ENCODE assay signal across 9 cellular contexts in the genomic region with DNA sequence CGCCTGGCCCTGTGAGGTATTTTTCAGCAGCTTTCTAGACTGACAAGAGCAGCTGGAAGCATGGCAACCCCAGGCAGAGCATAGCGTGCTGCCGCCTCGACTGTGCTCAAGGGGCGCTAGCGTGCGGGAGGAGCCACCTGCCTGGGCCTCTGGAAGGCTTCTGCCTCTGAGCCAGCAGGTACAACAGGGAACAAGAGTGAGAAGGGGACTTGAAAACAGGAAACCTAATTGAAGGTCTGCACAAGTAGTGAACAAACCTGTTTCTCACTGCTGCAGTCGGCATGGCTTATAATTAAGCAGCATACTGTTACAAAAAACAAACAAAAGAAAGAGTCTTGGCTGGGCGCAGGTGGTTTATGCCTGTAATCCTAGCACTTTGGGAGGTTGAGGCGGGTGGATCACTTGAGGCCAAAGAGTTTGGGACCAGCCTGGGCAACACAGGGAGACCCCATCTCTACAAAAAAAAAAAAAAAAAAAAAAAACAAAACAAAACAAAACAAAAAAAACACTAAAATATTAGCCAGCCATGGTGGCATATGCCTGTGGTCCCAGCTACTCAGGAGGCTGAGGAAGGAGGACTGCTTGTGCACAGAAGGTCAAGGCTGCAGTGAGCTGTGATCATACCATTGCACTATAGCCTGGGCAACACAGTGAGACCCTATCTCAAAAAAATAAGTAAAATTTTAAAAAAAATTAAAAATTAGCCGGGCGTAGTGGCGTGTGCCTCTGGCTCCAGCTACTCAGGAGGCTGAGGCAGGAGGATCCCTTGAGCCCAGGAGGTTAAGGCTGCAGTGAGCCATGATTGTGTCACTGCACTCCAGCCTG. TPM values are rescaled to one million over a fixed set of nuclear protein-coding genes. Genes with fewer than 3 reads are reported as not detected.
A peak's percentile ranks its signal among the peaks of the same experiment; 100 is the strongest.
DNase-seq lines count a peak whose midpoint lies in the region; ATAC-seq, FAIRE-seq and TF ChIP-seq lines count a peak whose summit lies in the region.
"Had no signal": no experiment of that assay in that cellular context is flagged by ENCODE, and none has a peak within 500 bp of the region (broad histone marks: within the 10 kb centered on the region; RNA-seq: fewer than 3 reads in every experiment).

No MANE protein-coding gene starts in this region.

- TF ChIP-seq EP300 in HepG2 (IDR thresholded peaks at IDR 0.05; ENCODE audit: low read depth in 2 of 2, low read length in 2 of 2) (no peak), HepG2 (CRISPR knock-in tag; IDR thresholded peaks at IDR 0.05; ENCODE audit: borderline replicate concordance) (no peak)

- ATAC-seq in HepG2 (peak; percentile 97), right lobe of liver (no peak), GM21576 (IDR thresholded peaks at IDR 0.05; ENCODE audit: unreplicated experiment) (no peak)

- no peak overlapping the region for H3K4me2 ChIP-seq in HepG2 (ENCODE audit: low read depth, low read length)

- POLR2A ChIA-PET in HepG2 (lab: Yijun Ruan, JAX), result interaction anchor here (0.7 kb wide), 1 partner anchor 20 kb away, joined by 3 read pairs; no protein-coding TSS in a partner anchor

- H3K9me3 ChIP-seq in HepG2 (ENCODE audit: low read length), result no peaks in the 10 kb centered on the region
- H3K9me3 ChIP-seq in right lobe of liver, result no peaks in the 10 kb centered on the region

- 47% methylated on average over 13 of the region's 13 CpGs for WGBS in HepG2 (ENCODE audit: low lambda C conversion rate)
- 80% methylated on average over 12 of the region's 13 CpGs for WGBS in right lobe of liver (ENCODE audit: insufficient coverage, low coverage, low lambda C conversion rate, missing lambda C conversion rate)

- H3K27me3 Mint-ChIP-seq in type B pancreatic cell, result no peaks in the 10 kb centered on the region

- H3K27ac ChIP-seq in HepG2 (ENCODE audit: extremely low read length, insufficient read depth, low read length), result no peak overlapping the region
- H3K27ac ChIP-seq in right lobe of liver, result no peak overlapping the region

- TF ChIP-seq POLR2A in HepG2 (IDR thresholded peaks at IDR 0.05; ENCODE audit: insufficient read depth in 1 of 2, low read depth in 2 of 2, low read length in 2 of 2), result no peak
- no peak for TF ChIP-seq POLR2A in right lobe of liver (IDR thresholded peaks at IDR 0.05)

- H3K27me3 ChIP-seq in HepG2 (ENCODE audit: control insufficient read depth in 1 of 2, insufficient read depth in 2 of 2, low read length in 2 of 2) (no peaks in the 10 kb centered on the region), right lobe of liver (no peaks in the 10 kb centered on the region)

- no peaks in the 10 kb centered on the region for H3K36me3 ChIP-seq in HepG2 (replicated peaks in 1 of 2; ENCODE audit: control insufficient read depth in 1 of 2, insufficient read depth in 2 of 2, low read length in 2 of 2)
- H3K36me3 ChIP-seq in right lobe of liver, result no peaks in the 10 kb centered on the region

- no peak overlapping the region for H2AFZ ChIP-seq in HepG2 (ENCODE audit: low read length)

- H3K4me1 ChIP-seq in HepG2 (ENCODE audit: insufficient read depth, low read length) (peaks cover 13% of the 10 kb centered on the region), right lobe of liver (no peaks in the 10 kb centered on the region)

- H3K4me3 ChIP-seq in HepG2 (replicated peaks in 1 of 3; ENCODE audit: insufficient read depth in 1 of 3, low read depth in 2 of 3, low read length in 3 of 3), result no peak overlapping the region
- no peak overlapping the region for H3K4me3 ChIP-seq in right lobe of liver

- H3K9me3 Mint-ChIP-seq in type B pancreatic cell, result peaks cover 4% of the 10 kb centered on the region
- H3K9me3 Mint-ChIP-seq: dendritic cell treated with granulocyte-macrophage colony-stimulating factor and Interleukin-4, amounts not matched to agents 40 ng/mL and 50 ng/mL, for 4 days had no signal

- H3K79me2 ChIP-seq in HepG2 (ENCODE audit: insufficient read depth, low read length), result no peaks in the 10 kb centered on the region

- TF ChIP-seq CTCF in HepG2 (CRISPR knock-in tag; IDR thresholded peaks at IDR 0.05) (peak; percentile 78), right lobe of liver (IDR thresholded peaks at IDR 0.05) (no peak), type B pancreatic cell (conservative IDR thresholded peaks at IDR 0.05) (peak; percentile 68)

- H3K4me3 Mint-ChIP-seq in type B pancreatic cell, result no peak overlapping the region
- H3K4me3 Mint-ChIP-seq: dendritic cell treated with granulocyte-macrophage colony-stimulating factor and Interleukin-4, amounts not matched to agents 40 ng/mL and 50 ng/mL, for 4 days had no signal

- CTCF ChIA-PET in HepG2 (lab: Yijun Ruan, JAX; ENCODE audit: low intra/inter-chr PET ratio, low total read pairs), result interaction anchor here (2.1 kb wide), 1 partner anchor 95 kb away, joined by 15 read pairs; no protein-coding TSS in a partner anchor

- peak; percentile 71 for FAIRE-seq in HepG2 (lab: Jason Lieb, UNC)

- peak; percentile 53 for DNase-seq in HepG2 (ENCODE audit: low spot score)
- DNase-seq in right lobe of liver, result no peak
- DNase-seq in NCI-H510A treated with DMSO at 0.1 percent for 48 hours (lab: John Stamatoyannopoulos, UW), result peak; percentile 96
- DNase-seq in ecto neural progenitor cell (ENCODE audit: low spot score), result peak; percentile 80
- peak; percentile 75 for DNase-seq in type B pancreatic cell (ENCODE audit: extremely low spot score, unreplicated experiment)
- no peak for DNase-seq in A172 (ENCODE audit: low spot score)
- DNase-seq in nucleus accumbens (lab: John Stamatoyannopoulos, UW), result no peak

- intact Hi-C loops in HepG2 (cut with micrococcal nuclease; ENCODE audit: unreplicated experiment) (loop anchor here (1.0 kb wide), 1 partner anchor 95 kb away; no protein-coding TSS in a partner anchor), right lobe of liver (cut with DNase I) (loop anchor here in 1 of 2 donors (10.0 kb wide), 1 partner anchor 103 kb away; no protein-coding TSS in a partner anchor)

- no peak overlapping the region for H3K9ac ChIP-seq in HepG2 (ENCODE audit: insufficient read depth, low read depth, low read length)

- peak overlapping the region; percentile 89 for H3K27ac Mint-ChIP-seq in type B pancreatic cell
- H3K27ac Mint-ChIP-seq: dendritic cell treated with granulocyte-macrophage colony-stimulating factor and Interleukin-4, amounts not matched to agents 40 ng/mL and 50 ng/mL, for 4 days had no signal

- no TSS peak for BruUV-seq in HepG2 (replicated peaks; lab: Mats Ljungman, UMichigan)

- no peaks in the 10 kb centered on the region for H4K20me1 ChIP-seq in HepG2 (ENCODE audit: insufficient read depth, low read length)

- peaks cover 5% of the 10 kb centered on the region for H3K4me1 Mint-ChIP-seq in type B pancreatic cell (ENCODE audit: unreplicated experiment)

- H3K36me3 Mint-ChIP-seq in type B pancreatic cell, result peaks cover 3% of the 10 kb centered on the region

- peak; percentile 78 for TF ChIP-seq RAD21 in HepG2 (CRISPR knock-in tag; IDR thresholded peaks at IDR 0.05)

- in situ Hi-C loops in HepG2 (cut with HindIII; ENCODE audit: extremely low pct_ligation_motif_present, low pct_unique_long_range_greater_than_20kb), result loop anchor here (5.0 kb wide), 1 partner anchor 101 kb away; no protein-coding TSS in a partner anchor

TF ChIP-seq in HepG2, 621 proteins besides CTCF, POLR2A, EP300 and RAD21 (continues in another document):
- TF ChIP-seq SAP130 (CRISPR knock-in tag; IDR thresholded peaks at IDR 0.05; ENCODE audit: low read depth) (0 out of 2 replicates have a peak, but pooled peaks have one; percentile 13), ZFP1 (CRISPR knock-in tag; IDR thresholded peaks at IDR 0.05) (no peak), EZH2 (conservative IDR thresholded peaks at IDR 0.05; ENCODE audit: low read depth, low read length) (no peak), ZNF431 (CRISPR knock-in tag; IDR thresholded peaks at IDR 0.05; ENCODE audit: borderline replicate concordance, low read depth) (no peak), ZBTB38 (CRISPR knock-in tag; IDR thresholded peaks at IDR 0.05) (0 out of 2 replicates have a peak, but pooled peaks have one; percentile 31), ZMAT3 (CRISPR knock-in tag; conservative IDR thresholded peaks at IDR 0.05) (no peak), U2AF1 (optimal IDR thresholded peaks at IDR 0.05; ENCODE audit: low read depth, low read length) (no peak)
- TF ChIP-seq, protein P1, sequence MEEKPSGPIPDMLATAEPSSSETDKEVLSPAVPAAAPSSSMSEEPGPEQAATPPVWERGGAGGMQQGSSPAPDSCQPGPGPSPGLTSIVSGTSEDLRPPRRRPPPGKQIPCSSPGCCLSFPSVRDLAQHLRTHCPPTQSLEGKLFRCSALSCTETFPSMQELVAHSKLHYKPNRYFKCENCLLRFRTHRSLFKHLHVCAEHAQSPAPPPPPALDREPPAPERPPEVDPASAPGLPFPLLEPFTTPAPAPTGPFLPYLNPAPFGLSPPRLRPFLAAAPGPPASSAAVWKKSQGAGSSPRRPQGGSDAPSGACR (CRISPR knock-in tag; IDR thresholded peaks at IDR 0.05), result 0 out of 2 replicates have a peak, but pooled peaks have one; percentile 19

RNA-seq across cellular contexts. Expression of gene GARRE1, which starts 12.6 kb away (rescaled TPM):
- total RNA-seq in HepG2 (2016; rRNA removed; fragmentation: Illumina TruSeq; extraction: Trizol), result 8.0 and 8.2 TPM in 2 replicates
- total RNA-seq in HepG2 (2016; cell fraction: cytosol; rRNA removed; fragmentation: Illumina TruSeq; extraction: Trizol; ENCODE audit: low read depth), result 2.1 and 3.3 TPM in 2 replicates
- 8.1 and 8.3 TPM in 2 replicates for total RNA-seq in HepG2 (2016; cell fraction: insoluble cytoplasmic fraction; rRNA removed; fragmentation: Illumina TruSeq; extraction: Trizol)
- 3.8 and 4.8 TPM in 2 replicates for total RNA-seq in HepG2 (2016; cell fraction: membrane; rRNA removed; fragmentation: Illumina TruSeq; extraction: Trizol)
- total RNA-seq in HepG2 (2016; cell fraction: nucleus; rRNA removed; fragmentation: Illumina TruSeq; extraction: Trizol), result 6.5 and 7.9 TPM in 2 replicates
- polyA plus RNA-seq in HepG2 (2011; rRNA removed), result 11.7 and 11.8 TPM in 2 replicates
- 8.4 and 9.7 TPM in 2 replicates for polyA plus RNA-seq in HepG2 (2011; cell fraction: cytosol; rRNA removed)
- polyA plus RNA-seq in HepG2 (2011; cell fraction: nucleus; rRNA removed), result 15.3 and 16.2 TPM in 2 replicates
- polyA plus RNA-seq in HepG2 (2012), result 8.7 and 13.7 TPM in 2 replicates
- polyA plus RNA-seq in HepG2 (2016; cell fraction: cytosol; fragmentation: Illumina TruSeq; extraction: Trizol; ENCODE audit: low read depth), result 0.29 and 0.33 TPM in 2 replicates
- polyA plus RNA-seq in HepG2 (2016; cell fraction: insoluble cytoplasmic fraction; fragmentation: Illumina TruSeq; extraction: Trizol; ENCODE audit: low read depth), result 4.5 and 5.5 TPM in 2 replicates
- polyA plus RNA-seq in HepG2 (2016; cell fraction: membrane; fragmentation: Illumina TruSeq; extraction: Trizol; ENCODE audit: low read depth), result 0.94 and 1.1 TPM in 2 replicates
- 11.6 and 15.6 TPM in 2 replicates for polyA plus RNA-seq in HepG2 (2016; cell fraction: nucleus; fragmentation: Illumina TruSeq; extraction: Trizol; ENCODE audit: insufficient read depth, low read depth)
- 9.7 and 21.6 TPM in 2 replicates for polyA minus RNA-seq in HepG2 (2011; rRNA and poly(A)+ RNA removed; ENCODE audit: low replicate concordance)
- 7.6 and 8.8 TPM in 2 replicates for polyA minus RNA-seq in HepG2 (2011; cell fraction: cytosol; rRNA and poly(A)+ RNA removed)
- polyA minus RNA-seq in HepG2 (2011; cell fraction: nucleus; rRNA and poly(A)+ RNA removed), result 13.0 and 16.4 TPM in 2 replicates
- total RNA-seq in right lobe of liver, result 10 to 100 TPM in 2 of 6 experiments, 1 to 10 TPM in 4; 8.1 to 19.4 (median 9.5) TPM
- 22.5 and 22.8 TPM in 2 replicates for total RNA-seq in type B pancreatic cell (ENCODE audit: low replicate concordance)
- 9.2 and 10.7 TPM in 2 replicates for total RNA-seq in A172 (2014; rRNA removed; shearing (Covaris generic))

Comparison
In these comparisons a context has a peak if more than half of its experiments do, and no peak if none do; other contexts are left out.
1. DNase-seq: peak in HepG2 (single experiment), NCI-H510A treated with DMSO at 0.1 percent for 48 hours (single experiment), ecto neural progenitor cell (single experiment) and type B pancreatic cell (single experiment); none in right lobe of liver (0 of 3), A172 (single experiment) and nucleus accumbens (0 of 56).
2. CTCF ChIP-seq: peak in HepG2 (single experiment) and type B pancreatic cell (single experiment); none in right lobe of liver (0 of 4).